In genomic region chr2:175575346-175576258, GRCh38 we compare ENCODE assay signal across 10 cellular contexts.
A peak's percentile ranks its signal among the peaks of the same experiment; 100 is the strongest.
DNase-seq lines count a peak whose midpoint lies in the region; ATAC-seq, FAIRE-seq and TF ChIP-seq lines count a peak whose summit lies in the region.
"Had no signal": no experiment of that assay in that cellular context is flagged by ENCODE, and none has a peak within 500 bp of the region (broad histone marks: within the 10 kb centered on the region; RNA-seq: fewer than 3 reads in every experiment).

No MANE protein-coding gene starts in this region.

- TF ChIP-seq CTCF in A673 (conservative IDR thresholded peaks at IDR 0.05; ENCODE audit: low read depth, low read length) (no peak), mucosa of descending colon (IDR thresholded peaks at IDR 0.05) (no peak)

- FAIRE-seq in GM12892 (lab: Jason Lieb, UNC) = peak; percentile 69

- peaks cover 19% of the 10 kb centered on the region for H3K27me3 Mint-ChIP-seq in activated CD8-positive, alpha-beta T cell treated with anti-CD3 and anti-CD28 coated beads, Interleukin-2, amount 10 ng/mL, durations not matched to agents 7 days and 5 days (ENCODE audit: low read depth)

- no peak overlapping the region for H3K4me3 Mint-ChIP-seq in activated CD8-positive, alpha-beta T cell treated with anti-CD3 and anti-CD28 coated beads, Interleukin-2, amount 10 ng/mL, durations not matched to agents 7 days and 5 days

- intact Hi-C loops in A673 (cut with micrococcal nuclease; ENCODE audit: unreplicated experiment) = no loop called here
- intact Hi-C loops in mucosa of descending colon (cut with DNase I, micrococcal nuclease) = no loop called here

- ATAC-seq in GM19438 (IDR thresholded peaks at IDR 0.05; ENCODE audit: low read depth, unreplicated experiment) (peak; percentile 95), HG03066 (IDR thresholded peaks at IDR 0.05; ENCODE audit: low read depth, unreplicated experiment) (peak; percentile 94), mucosa of descending colon (no peak)
- peak; percentile 84 for ATAC-seq in activated CD8-positive, alpha-beta T cell treated with anti-CD3 and anti-CD28 coated beads, Interleukin-2, amount 10 ng/mL, durations not matched to agents 7 days and 5 days

- H3K4me3 ChIP-seq in A673 (ENCODE audit: low read depth, low read length, poor library complexity, severe bottlenecking) (no peak overlapping the region), mucosa of descending colon (no peak overlapping the region)

- no peaks in the 10 kb centered on the region for H3K9me3 Mint-ChIP-seq in activated CD8-positive, alpha-beta T cell treated with anti-CD3 and anti-CD28 coated beads, Interleukin-2, amount 10 ng/mL, durations not matched to agents 7 days and 5 days (ENCODE audit: insufficient read depth)

- H3K36me3 Mint-ChIP-seq in activated CD8-positive, alpha-beta T cell treated with anti-CD3 and anti-CD28 coated beads, Interleukin-2, amount 10 ng/mL, durations not matched to agents 7 days and 5 days (ENCODE audit: low read depth) = no peaks in the 10 kb centered on the region

- no peak for TF ChIP-seq POLR2A in GM12892 (IDR thresholded peaks at IDR 0.05; ENCODE audit: low read depth, low read length)

- BruUV-seq in A673 (replicated peaks; lab: Mats Ljungman, UMichigan) = no TSS peak

- no peak overlapping the region for H3K27ac ChIP-seq in A673 (ENCODE audit: low read depth, low read length, poor library complexity, severe bottlenecking)

- CTCF ChIA-PET in activated CD8-positive, alpha-beta T cell treated with anti-CD3 and anti-CD28 coated beads, Interleukin-2, amount 10 ng/mL, durations not matched to agents 7 days and 5 days (lab: Charles Lee) = no interaction called here
- CTCF ChIA-PET in A673 (lab: Charles Lee) = interaction anchor here (0.7 kb wide), 1 partner anchor 11 kb away, joined by 3 read pairs; no protein-coding TSS in a partner anchor

- no peaks in the 10 kb centered on the region for H3K4me1 ChIP-seq in A673 (ENCODE audit: insufficient read depth, low read length, poor library complexity, severe bottlenecking)
- H3K4me1 ChIP-seq in mucosa of descending colon (ENCODE audit: low read depth) = no peaks in the 10 kb centered on the region

- H3K36me3 ChIP-seq in A673 (ENCODE audit: insufficient read depth, low read length, poor library complexity, severe bottlenecking) (no peaks in the 10 kb centered on the region), mucosa of descending colon (ENCODE audit: low read depth) (no peaks in the 10 kb centered on the region)

- no peaks in the 10 kb centered on the region for H3K9me3 ChIP-seq in A673 (ENCODE audit: low read depth, low read length, poor library complexity, severe bottlenecking)
- H3K9me3 ChIP-seq in mucosa of descending colon = no peaks in the 10 kb centered on the region

- no peak for DNase-seq in GM12892 (ENCODE audit: insufficient read length)
- peak; percentile 43 for DNase-seq in activated CD8-positive, alpha-beta T cell treated with anti-CD3 and anti-CD28 coated beads, Interleukin-2, amount 10 ng/mL, durations not matched to agents 7 days and 5 days
- no peak for DNase-seq in A673 (ENCODE audit: low spot score)
- DNase-seq in RKO (ENCODE audit: low spot score) = no peak
- no peak for DNase-seq in mucosa of gallbladder (ENCODE audit: low spot score)
- no peak for DNase-seq in mucosa of descending colon
- DNase-seq: effector CD4-positive, alpha-beta T cell; NCI-H226 had no signal

- peaks cover 16% of the 10 kb centered on the region for H3K4me1 Mint-ChIP-seq in activated CD8-positive, alpha-beta T cell treated with anti-CD3 and anti-CD28 coated beads, Interleukin-2, amount 10 ng/mL, durations not matched to agents 7 days and 5 days (ENCODE audit: low read depth)

- H3K27ac Mint-ChIP-seq in activated CD8-positive, alpha-beta T cell treated with anti-CD3 and anti-CD28 coated beads, Interleukin-2, amount 10 ng/mL, durations not matched to agents 7 days and 5 days = peak overlapping the region; percentile 41

- H3K27me3 ChIP-seq in A673 (replicated peaks; ENCODE audit: insufficient read depth, low read depth, low read length, poor library complexity) = no peaks in the 10 kb centered on the region

- POLR2A ChIA-PET in activated CD8-positive, alpha-beta T cell treated with anti-CD3 and anti-CD28 coated beads, Interleukin-2, amount 10 ng/mL, durations not matched to agents 7 days and 5 days (lab: Charles Lee) = no interaction called here
- POLR2A ChIA-PET in A673 (lab: Charles Lee; ENCODE audit: low non-redundant PET) = no interaction called here
